In genomic region chr9:76486151-76486550, GRCh38 we compare ENCODE assay signal across 18 cellular contexts.
"Had no signal": no experiment of that assay in that cellular context is flagged by ENCODE, and none has a peak within 500 bp of the region (broad histone marks: within the 10 kb centered on the region; RNA-seq: fewer than 3 reads in every experiment).

No MANE protein-coding gene starts in this region.

- H3K27ac Mint-ChIP-seq: activated T-cell treated with anti-CD3 and anti-CD28 coated beads, Interleukin-2, amount 50 U/mL, for 72 hours; endodermal cell; memory B cell; naive thymus-derived CD8-positive, alpha-beta T cell; T-cell had no signal

- H3K36me3 Mint-ChIP-seq: T-cell had no signal

- H3K4me1 ChIP-seq: pancreas, sigmoid colon had no signal

- ATAC-seq: activated T-cell treated with anti-CD3 and anti-CD28 coated beads, Interleukin-2, amount 50 U/mL, for 72 hours; naive thymus-derived CD8-positive, alpha-beta T cell; pancreas; SK-N-SH treated with all-trans-retinoic acid at 6 μM for 48 hours; T-cell had no signal

- DNase-seq: activated CD4-positive, alpha-beta T cell treated with anti-CD3 and anti-CD28 coated beads for 1 hour; activated CD4-positive, alpha-beta T cell treated with anti-CD3 and anti-CD28 coated beads, Interleukin-2, amount 50 U/mL, for 4 hours; activated effector memory CD4-positive, alpha-beta T cell treated with anti-CD3 and anti-CD28 coated beads, Interleukin-2, amount 50 U/mL, for 16 hours; activated naive CD4-positive, alpha-beta T cell treated with anti-CD3 and anti-CD28 coated beads, Interleukin-2, amount 50 U/mL, for 16 hours; activated T-cell treated with anti-CD3 and anti-CD28 coated beads, Interleukin-2, amount 50 U/mL, for 72 hours; dorsolateral prefrontal cortex; endodermal cell; naive thymus-derived CD8-positive, alpha-beta T cell; pancreas; sigmoid colon; stimulated activated CD4-positive, alpha-beta T cell treated with anti-CD3 and anti-CD28 coated beads, Interleukin-4, amount 100 ng/mL, for 4 hours; stimulated activated naive CD4-positive, alpha-beta T cell; T-cell; T-helper 9 cell had no signal

- H3K36me3 ChIP-seq: cardiac muscle cell, pancreas, sigmoid colon had no signal

- H3K9me3 ChIP-seq: pancreas had no signal

- H3K27me3 ChIP-seq: cardiac muscle cell, dorsolateral prefrontal cortex, pancreas, sigmoid colon had no signal

- H3K27me3 Mint-ChIP-seq: T-cell had no signal

- H3K4me3 Mint-ChIP-seq: activated T-cell treated with anti-CD3 and anti-CD28 coated beads, Interleukin-2, amount 50 U/mL, for 72 hours; endodermal cell; memory B cell; naive thymus-derived CD8-positive, alpha-beta T cell; T-cell had no signal

- H3K27ac ChIP-seq: cardiac muscle cell, dorsolateral prefrontal cortex, epithelial cell of prostate, pancreas, sigmoid colon had no signal

- H3K4me3 ChIP-seq: cardiac muscle cell, dorsolateral prefrontal cortex, pancreas, sigmoid colon had no signal
